20 cellular contexts compared by ENCODE assay signal in the genomic region with DNA sequence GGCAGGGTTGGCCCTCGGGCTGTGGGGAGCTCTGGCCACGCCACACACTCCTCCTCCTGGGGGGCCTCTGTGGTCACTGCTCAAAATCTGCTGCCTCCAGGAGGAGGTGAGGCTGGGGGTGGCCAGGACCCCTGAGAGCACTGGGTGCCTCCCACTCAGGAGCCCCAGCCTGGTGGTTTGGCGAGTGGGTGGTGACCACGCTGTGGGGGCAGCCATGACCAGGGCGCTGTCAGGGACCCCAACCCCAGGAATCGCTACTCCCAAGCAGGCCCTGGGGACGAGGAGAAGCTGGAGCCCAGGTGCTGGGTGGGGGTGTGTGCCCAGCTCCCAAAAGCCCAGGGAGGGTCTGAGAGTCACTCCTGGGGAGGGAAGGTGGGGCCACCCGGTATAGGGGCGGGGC. TPM values are rescaled to one million over a fixed set of nuclear protein-coding genes. Genes with fewer than 3 reads are reported as not detected.
DNase-seq lines count a peak whose midpoint lies in the region; ATAC-seq and TF ChIP-seq lines count a peak whose summit lies in the region.
"Had no signal": no experiment of that assay in that cellular context is flagged by ENCODE, and none has a peak within 500 bp of the region (broad histone marks: within the 10 kb centered on the region; RNA-seq: fewer than 3 reads in every experiment).

No MANE protein-coding gene starts in this region.

- intact Hi-C loops in ovary (cut with DNase I), result no loop called here

- H3K4me3 ChIP-seq in HEK293 (ENCODE audit: low read depth, low read length) (no peak overlapping the region), SJCRH30 (no peak overlapping the region), ovary (no peak overlapping the region)
- H3K4me3 ChIP-seq: BLaER1 treated with 17β-estradiol and CSF1 and Interleukin-3, amounts not matched to agents 10 nM and 100 nM; GM23248 had no signal

- DNase-seq in GM03348 (ENCODE audit: low spot score) (peak; percentile 32), SJCRH30 (peak in 1 of 2 experiments; percentile 44), ovary (peak in 1 of 5 donors; percentile 35), ACHN (no peak), UCSD-AML1 (lab: John Stamatoyannopoulos, UW; ENCODE audit: unreplicated experiment) (no peak), SKM-1 treated with dmso at 0.1 percent for 144 hours (lab: John Stamatoyannopoulos, UW; ENCODE audit: unreplicated experiment) (no peak)
- DNase-seq: AML-193; BE2C; CD4-positive, alpha-beta T cell; CD8-positive, alpha-beta memory T cell; DMS 273 treated with DMSO at 0.1 percent for 48 hours; DMS79; EL; GDM1; GM23248; H9 had no signal

- TF ChIP-seq POLR2A in ovary (IDR thresholded peaks at IDR 0.05), result no peak

- no peak for TF ChIP-seq EP300 in ovary (IDR thresholded peaks at IDR 0.05)

- WGBS in ovary, 3 donors, result 78 to 82% (median 81%) methylated on average over 8 to 9 of the region's 9 CpGs

- in situ Hi-C loops in ACHN (cut with HindIII; ENCODE audit: low pct_ligation_motif_present, low pct_unique_long_range_greater_than_20kb, low sequenced_read_pairs), result no loop called here

- CTCF ChIA-PET in HEK293 (lab: Yijun Ruan, JAX), result no interaction called here

- POLR2A ChIA-PET in HEK293 (lab: Yijun Ruan, JAX), result no interaction called here

- H3K9me3 ChIP-seq in HEK293 (ENCODE audit: control insufficient read depth, insufficient read depth, low read depth, low read length), result no peaks in the 10 kb centered on the region
- H3K9me3 ChIP-seq in SJCRH30 (replicated peaks), result no peaks in the 10 kb centered on the region
- no peaks in the 10 kb centered on the region for H3K9me3 ChIP-seq in ovary
- H3K9me3 ChIP-seq: BE2C; BLaER1 treated with 17β-estradiol and CSF1 and Interleukin-3, amounts not matched to agents 10 nM and 100 nM had no signal

- H3K27ac ChIP-seq in HEK293 (ENCODE audit: extremely low read depth, low read depth, low read length), result no peak overlapping the region
- peak overlapping the region; percentile 84 for H3K27ac ChIP-seq in SJCRH30
- peak overlapping the region; percentile 20 to 58 for H3K27ac ChIP-seq in ovary
- H3K27ac ChIP-seq: 22Rv1; BLaER1 treated with 17β-estradiol and CSF1 and Interleukin-3, amounts not matched to agents 10 nM and 100 nM; GM23248 had no signal

- ATAC-seq in GM19328 (IDR thresholded peaks at IDR 0.05; ENCODE audit: unreplicated experiment), result no peak

- TF ChIP-seq CTCF in HEK293 (tag by site-specific recombination; IDR thresholded peaks at IDR 0.05), result no peak
- no peak for TF ChIP-seq CTCF in ovary (IDR thresholded peaks at IDR 0.05)

- H3K27me3 ChIP-seq in SJCRH30 (no peaks in the 10 kb centered on the region), ovary (no peaks in the 10 kb centered on the region)
- H3K27me3 ChIP-seq: BE2C; BLaER1 treated with 17β-estradiol and CSF1 and Interleukin-3, amounts not matched to agents 10 nM and 100 nM had no signal

- peaks cover 0 to 61% of the 10 kb centered on the region in 2 experiments; a peak in 2 of 3 replicates for H3K36me3 ChIP-seq in HEK293 (ENCODE audit: control insufficient read depth in 2 of 2, insufficient read depth in 1 of 2, low read length in 2 of 2)
- no peaks in the 10 kb centered on the region for H3K36me3 ChIP-seq in SJCRH30
- no peaks in the 10 kb centered on the region for H3K36me3 ChIP-seq in ovary
- H3K36me3 ChIP-seq: BE2C had no signal

- H3K4me1 ChIP-seq in HEK293 (ENCODE audit: control insufficient read depth, insufficient read depth, low read length) (no peaks in the 10 kb centered on the region), SJCRH30 (peaks cover 23% of the 10 kb centered on the region), ovary (ENCODE audit: insufficient read depth) (peaks cover 10% of the 10 kb centered on the region)
- H3K4me1 ChIP-seq: BE2C; BLaER1 treated with 17β-estradiol and CSF1 and Interleukin-3, amounts not matched to agents 10 nM and 100 nM had no signal

TF ChIP-seq in HEK293, 187 proteins besides CTCF, POLR2A, EP300 and RAD21:
- TF ChIP-seq GLIS2 (tag by site-specific recombination; IDR thresholded peaks at IDR 0.05) (0 out of 2 replicates have a peak, but pooled peaks have one; percentile 36), ZNF548 (tag by site-specific recombination; IDR thresholded peaks at IDR 0.05) (no peak)

RNA-seq across cellular contexts. Expression of gene TSPAN4, which starts 30.1 kb away (rescaled TPM):
- 26.0 and 26.9 TPM in 2 replicates for total RNA-seq in SJCRH30 (2014; rRNA removed; shearing (Covaris generic))
- total RNA-seq in ovary, result 100 to 1,000 TPM in 1 of 7 donors, 10 to 100 TPM in 6; 66.6 to 109 (median 89.7) TPM
- 100 to 1,000 TPM in 1 of 2 donors, 1 to 10 TPM in 1; 6.4 to 124 TPM for polyA plus RNA-seq in ovary

RNA-seq across cellular contexts. Expression of gene POLR2L, which starts 30.5 kb away (rescaled TPM):
- 292 and 344 TPM in 2 replicates for total RNA-seq in SJCRH30 (2014; rRNA removed; shearing (Covaris generic))
- total RNA-seq in ovary, result 10 to 100 TPM; 26.8 to 89.3 (median 62.7) TPM
- 10 to 100 TPM in 1 of 2 donors, 1 to 10 TPM in 1; 4.9 to 67.3 TPM for polyA plus RNA-seq in ovary

RNA-seq across cellular contexts. Expression of gene CHID1, which starts 37.8 kb away (rescaled TPM):
- 51.4 and 56.7 TPM in 2 replicates for total RNA-seq in SJCRH30 (2014; rRNA removed; shearing (Covaris generic))
- 10 to 100 TPM; 62.2 to 90.7 (median 75.7) TPM for total RNA-seq in ovary
- polyA plus RNA-seq in ovary, result 10 to 100 TPM; 41.0 to 68.1 TPM

RNA-seq across cellular contexts. Expression of gene CD151, which starts 40.0 kb away (rescaled TPM):
- 122 and 133 TPM in 2 replicates for total RNA-seq in SJCRH30 (2014; rRNA removed; shearing (Covaris generic))
- total RNA-seq in ovary, result 100 to 1,000 TPM in 6 of 7 donors, 10 to 100 TPM in 1; 32.9 to 243 (median 176) TPM
- 100 to 1,000 TPM in 1 of 2 donors, 10 to 100 TPM in 1; 46.3 to 168 TPM for polyA plus RNA-seq in ovary

RNA-seq across cellular contexts. Expression of gene CRACR2B, which starts 45.1 kb away (rescaled TPM):
- total RNA-seq in SJCRH30 (2014; rRNA removed; shearing (Covaris generic)), result 1.6 and 1.9 TPM in 2 replicates
- total RNA-seq in ovary, result 1 to 10 TPM; 1.2 to 6.5 (median 3.9) TPM
- polyA plus RNA-seq in ovary, result 1 to 10 TPM in 1 of 2 donors, under 1 TPM in 1; 0.18 to 5.0 TPM
- polyA plus RNA-seq: CD8-positive, alpha-beta memory T cell had no signal
